8 cellular contexts compared by ENCODE assay signal in genomic region chr13:51583875-51584730, GRCh38. TPM values are rescaled to one million over a fixed set of nuclear protein-coding genes. Genes with fewer than 3 reads are reported as not detected.
DNase-seq lines count a peak whose midpoint lies in the region; ATAC-seq and TF ChIP-seq lines count a peak whose summit lies in the region.

Gene WDFY2, plus strand, starts transcription at chr13:51584462. Its CDS starts 226 bp downstream, at chr13:51584688.

- peak within 1 kb of the TSS; percentile 93 for H3K4me3 Mint-ChIP-seq in dendritic cell treated with granulocyte-macrophage colony-stimulating factor and Interleukin-4, amounts not matched to agents 40 ng/mL and 50 ng/mL, for 4 days

- ATAC-seq in GM19372 (IDR thresholded peaks at IDR 0.05; ENCODE audit: low read depth, unreplicated experiment) = peak; percentile 78
- peak; percentile 50 for ATAC-seq in HG03558 (IDR thresholded peaks at IDR 0.05; ENCODE audit: extremely low read depth, unreplicated experiment)
- peak; percentile 95 for ATAC-seq in left lung

- peak within 1 kb of the TSS; percentile 97 to 99 for H3K4me3 ChIP-seq in left lung

- peaks cover 10 to 42% of the 10 kb centered on the region in 2 donors for H3K4me1 ChIP-seq in left lung

- peaks cover 54% of the 10 kb centered on the region for H3K4me1 Mint-ChIP-seq in dendritic cell treated with granulocyte-macrophage colony-stimulating factor and Interleukin-4, amounts not matched to agents 40 ng/mL and 50 ng/mL, for 4 days (ENCODE audit: low read depth)

- H3K27me3 Mint-ChIP-seq in dendritic cell treated with granulocyte-macrophage colony-stimulating factor and Interleukin-4, amounts not matched to agents 40 ng/mL and 50 ng/mL, for 4 days = no peaks in the 10 kb centered on the region

- H3K27me3 ChIP-seq in left lung = no peaks in the 10 kb centered on the region

- intact Hi-C loops in dendritic cell treated with granulocyte-macrophage colony-stimulating factor and Interleukin-4, amounts not matched to agents 40 ng/mL and 50 ng/mL, for 4 days (cut with micrococcal nuclease) = loop anchor here (1.0 to 10.0 kb wide), 3 partner anchors 22 to 131 kb away; partner anchors contain the start of gene INTS6
- intact Hi-C loops in left lung (cut with DNase I) = loop anchor here in 1 of 2 donors (10.0 kb wide), 2 partner anchors 129 to 211 kb away; partner anchors contain the start of gene INTS6

- H3K36me3 Mint-ChIP-seq in dendritic cell treated with granulocyte-macrophage colony-stimulating factor and Interleukin-4, amounts not matched to agents 40 ng/mL and 50 ng/mL, for 4 days (ENCODE audit: low read depth) = peaks cover 28% of the 10 kb centered on the region

- no peaks in the 10 kb centered on the region for H3K36me3 ChIP-seq in left lung

- H3K9me3 Mint-ChIP-seq in dendritic cell treated with granulocyte-macrophage colony-stimulating factor and Interleukin-4, amounts not matched to agents 40 ng/mL and 50 ng/mL, for 4 days = no peaks in the 10 kb centered on the region

- H3K9me3 ChIP-seq in left lung = no peaks in the 10 kb centered on the region

- H3K27ac ChIP-seq in C4-2B = peak within 1 kb of the TSS; percentile 81
- H3K27ac ChIP-seq in left lung = peak within 1 kb of the TSS; percentile 92 to 93

- H3K27ac Mint-ChIP-seq in dendritic cell treated with granulocyte-macrophage colony-stimulating factor and Interleukin-4, amounts not matched to agents 40 ng/mL and 50 ng/mL, for 4 days = peak within 1 kb of the TSS; percentile 90

- DNase-seq in NCI-H748 treated with DMSO at 0.1 percent for 48 hours (lab: John Stamatoyannopoulos, UW) = peak; percentile 100
- peak; percentile 97 to 98 for DNase-seq in activated CD4-positive, alpha-beta T cell treated with anti-CD3 and anti-CD28 coated beads, Interleukin-2, amount 50 U/mL, for 24 hours (ENCODE audit: low read depth in 1 of 2, low spot score in 1 of 2)
- DNase-seq in left lung = peak; percentile 100
- DNase-seq in stimulated activated CD4-positive, alpha-beta T cell treated with anti-CD3 and anti-CD28 coated beads, Interleukin-2, amount 100 ng/mL, for 48 hours = peak; percentile 99

- peak; percentile 10; the same call in 1 of the 2 replicates for TF ChIP-seq CTCF in C4-2B (conservative IDR thresholded peaks at IDR 0.05)
- peak in 1 of 2 donors; percentile 46 for TF ChIP-seq CTCF in left lung (IDR thresholded peaks at IDR 0.05)

RNA-seq across cellular contexts. Expression of gene WDFY2, which starts in this region (rescaled TPM):
- total RNA-seq in left lung = 10 to 100 TPM in 1 of 2 donors, 1 to 10 TPM in 1; 9.7 to 15.4 TPM

Comparison
In these comparisons a context has a peak if more than half of its experiments do, and no peak if none do; other contexts are left out.
1. Peak in every context shown above with its lines: DNase-seq, ATAC-seq, H3K4me3 ChIP-seq and H3K27ac ChIP-seq.